ENCODE assay signal across 14 cellular contexts in the genomic region with DNA sequence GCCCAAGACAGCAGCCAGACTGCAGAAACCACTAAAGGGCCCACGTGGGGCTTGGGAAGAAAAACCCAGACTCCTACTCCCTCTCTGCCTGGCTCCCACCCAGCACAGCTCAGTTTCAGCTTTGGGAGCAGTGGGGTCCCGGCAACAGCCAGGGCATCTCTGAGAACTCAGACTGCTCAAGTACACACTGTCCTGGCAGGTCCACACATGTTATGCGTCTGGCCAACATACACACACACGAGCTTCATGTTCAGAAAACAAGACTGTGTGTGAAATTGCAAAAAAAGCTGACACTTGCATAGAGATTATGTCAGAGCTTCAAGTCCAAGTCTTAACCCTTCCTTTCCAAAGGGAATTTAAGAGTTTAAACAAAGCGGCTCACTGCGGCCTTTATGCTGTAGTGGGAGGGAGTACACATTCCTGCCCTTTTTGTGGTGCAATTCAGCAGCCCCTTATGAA.
DNase-seq lines count a peak whose midpoint lies in the region; ATAC-seq, FAIRE-seq and TF ChIP-seq lines count a peak whose summit lies in the region.
"Had no signal": no experiment of that assay in that cellular context is flagged by ENCODE, and none has a peak within 500 bp of the region (broad histone marks: within the 10 kb centered on the region; RNA-seq: fewer than 3 reads in every experiment).

No MANE protein-coding gene starts in this region.

- intact Hi-C loops in pancreas (cut with DNase I): no loop called here

- no peak overlapping the region for H3K27ac ChIP-seq in SK-N-SH (ENCODE audit: low read depth in 2 of 2, low read length in 1 of 2)
- peak overlapping the region; percentile 61 for H3K27ac ChIP-seq in right atrium auricular region
- peak overlapping the region; percentile 31 to 64 (median 49) for H3K27ac ChIP-seq in pancreas
- H3K27ac ChIP-seq: right lobe of liver, SJSA1 had no signal

- POLR2A ChIA-PET in SK-N-SH (lab: Yijun Ruan, JAX): interaction anchor here (0.8 kb wide), 1 partner anchor 22 kb away, joined by 3 read pairs; no protein-coding TSS in a partner anchor

- no peak overlapping the region for H2AFZ ChIP-seq in SK-N-SH (ENCODE audit: low read depth)

- H3K4me2 ChIP-seq in SK-N-SH: no peak overlapping the region

- CTCF ChIA-PET in SK-N-SH (lab: Yijun Ruan, JAX): interaction anchor here (0.8 to 2.8 kb wide), 9 partner anchors 8 to 198 kb away, joined by 3 to 16 read pairs (median 3); no protein-coding TSS in a partner anchor

- no peak for TF ChIP-seq CTCF in SK-N-SH (IDR thresholded peaks at IDR 0.05)
- no peak for TF ChIP-seq CTCF in right atrium auricular region (IDR thresholded peaks at IDR 0.05)
- no peak for TF ChIP-seq CTCF in pancreas (IDR thresholded peaks at IDR 0.05)

- FAIRE-seq in pancreas (lab: Jason Lieb, UNC): no peak
- FAIRE-seq: G401.6 had no signal

- no peak for TF ChIP-seq EP300 in SK-N-SH (IDR thresholded peaks at IDR 0.05; ENCODE audit: borderline replicate concordance in 1 of 2, low read depth in 1 of 2, low read length in 1 of 2)

- H4K20me1 ChIP-seq in SK-N-SH (ENCODE audit: insufficient read depth): no peaks in the 10 kb centered on the region

- H3K4me3 ChIP-seq in SK-N-SH (ENCODE audit: low read depth in 2 of 2, low read length in 1 of 2) (no peak overlapping the region), right atrium auricular region (no peak overlapping the region), pancreas (no peak overlapping the region)
- H3K4me3 ChIP-seq: right lobe of liver, SJSA1 had no signal

- 89% methylated on average over 6 of the region's 6 CpGs for WGBS in SK-N-SH (ENCODE audit: low lambda C conversion rate)
- 48 to 51% methylated on average over 6 of the region's 6 CpGs for WGBS in pancreas, 2 donors

- no peaks in the 10 kb centered on the region for H3K9me2 ChIP-seq in SK-N-SH

- H3K27me3 ChIP-seq in SK-N-SH (ENCODE audit: insufficient read depth): no peaks in the 10 kb centered on the region
- no peaks in the 10 kb centered on the region for H3K27me3 ChIP-seq in right atrium auricular region
- H3K27me3 ChIP-seq in pancreas: no peaks in the 10 kb centered on the region
- H3K27me3 ChIP-seq: right lobe of liver, SJSA1 had no signal

- no peak for DNase-seq in SK-N-SH
- peak; percentile 87 for DNase-seq in right atrium auricular region (ENCODE audit: low spot score)
- peak in 4 of 6 donors; percentile 55 to 84 (median 76) for DNase-seq in pancreas
- no peak for DNase-seq in stimulated activated CD4-positive, alpha-beta T cell treated with anti-CD3 and anti-CD28 coated beads, Interleukin-4, amount 100 ng/mL, for 24 hours
- no peak for DNase-seq in NCI-H187 (lab: John Stamatoyannopoulos, UW)
- no peak for DNase-seq in NCI-H526 treated with DMSO at 0.1 percent for 48 hours (lab: John Stamatoyannopoulos, UW)
- no peak for DNase-seq in D341Med (ENCODE audit: low spot score)
- DNase-seq: activated CD4-positive, alpha-beta memory T cell treated with anti-CD3 and anti-CD28 coated beads for 36 hours; activated naive CD8-positive, alpha-beta T cell treated with anti-CD3 and anti-CD28 coated beads, Interleukin-2, amount 50 U/mL, for 24 hours; stimulated activated naive CD4-positive, alpha-beta T cell treated with Interleukin-2 at 50 U/mL for 16 hours had no signal

- no peaks in the 10 kb centered on the region for H3K79me2 ChIP-seq in SK-N-SH (ENCODE audit: insufficient read depth)

- TF ChIP-seq RAD21 in SK-N-SH (IDR thresholded peaks at IDR 0.05; ENCODE audit: low read length): no peak

- peaks cover 3% of the 10 kb centered on the region for H3F3A ChIP-seq in SK-N-SH (replicated peaks; ENCODE audit: insufficient read depth)

- H3K9ac ChIP-seq in SK-N-SH: no peak overlapping the region

- H3K9me3 ChIP-seq in SK-N-SH (no peaks in the 10 kb centered on the region), right atrium auricular region (no peaks in the 10 kb centered on the region), pancreas (no peaks in the 10 kb centered on the region)
- H3K9me3 ChIP-seq: right lobe of liver, SJSA1 had no signal

- H3K36me3 ChIP-seq in SK-N-SH (replicated peaks in 1 of 2; ENCODE audit: control insufficient read depth in 1 of 2, insufficient read depth in 2 of 2, low read length in 1 of 2) (peaks cover 43 to 73% of the 10 kb centered on the region in 2 experiments), right atrium auricular region (peaks cover 37% of the 10 kb centered on the region), pancreas (peaks cover 0 to 31% (median 7%) of the 10 kb centered on the region in 3 donors)

- ATAC-seq in SK-N-SH treated with all-trans-retinoic acid at 6 μM for 48 hours (peak; percentile 8), pancreas (peak; percentile 1 to 47 (median 18))
- ATAC-seq: activated naive CD8-positive, alpha-beta T cell treated with anti-CD3 and anti-CD28 coated beads, Interleukin-2, amount 50 U/mL, for 24 hours had no signal

- H3K4me1 ChIP-seq in SK-N-SH (ENCODE audit: control insufficient read depth in 1 of 2, insufficient read depth in 2 of 2, low read depth in 1 of 2, low read length in 1 of 2) (peaks cover 0 to 5% of the 10 kb centered on the region in 2 experiments; a peak in 1 of 4 replicates), right atrium auricular region (peaks cover 0 to 35% of the 10 kb centered on the region in 2 donors), pancreas (peaks cover 46 to 51% (median 50%) of the 10 kb centered on the region in 3 donors)
- H3K4me1 ChIP-seq: SJSA1 had no signal

TF ChIP-seq in SK-N-SH treated with all-trans-retinoic acid at 6 μM for 48 hours, 23 proteins besides CTCF, POLR2A, EP300 and RAD21:
- TF ChIP-seq ZFP30 (CRISPR knock-in tag; IDR thresholded peaks at IDR 0.05) (no peak), ZNF70 (CRISPR knock-in tag; IDR thresholded peaks at IDR 0.05) (no peak), ARNTL (CRISPR knock-in tag; IDR thresholded peaks at IDR 0.05; ENCODE audit: borderline replicate concordance, low read depth) (no peak)
TF ChIP-seq in SK-N-SH treated with all-trans-retinoic acid at 6 μM for 48 hours: peak in this region for 0.

TF ChIP-seq in SK-N-SH, 30 proteins besides CTCF, POLR2A, EP300 and RAD21:
- TF ChIP-seq, protein P1, sequence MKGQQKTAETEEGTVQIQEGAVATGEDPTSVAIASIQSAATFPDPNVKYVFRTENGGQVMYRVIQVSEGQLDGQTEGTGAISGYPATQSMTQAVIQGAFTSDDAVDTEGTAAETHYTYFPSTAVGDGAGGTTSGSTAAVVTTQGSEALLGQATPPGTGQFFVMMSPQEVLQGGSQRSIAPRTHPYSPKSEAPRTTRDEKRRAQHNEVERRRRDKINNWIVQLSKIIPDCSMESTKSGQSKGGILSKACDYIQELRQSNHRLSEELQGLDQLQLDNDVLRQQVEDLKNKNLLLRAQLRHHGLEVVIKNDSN (IDR thresholded peaks at IDR 0.05; ENCODE audit: borderline replicate concordance, low read depth): no peak
- TF ChIP-seq TAF1 (IDR thresholded peaks at IDR 0.05; ENCODE audit: borderline replicate concordance, low read depth, low read length) (no peak), RCOR1 (IDR thresholded peaks at IDR 0.05; ENCODE audit: low read length) (no peak), FOSL2 (IDR thresholded peaks at IDR 0.05; ENCODE audit: borderline replicate concordance, low read depth) (no peak), GATA2 (CRISPR knock-in tag; IDR thresholded peaks at IDR 0.05) (no peak), NRF1 (IDR thresholded peaks at IDR 0.05; ENCODE audit: low read depth, low read length) (no peak)

Comparison
In these comparisons a context has a peak if more than half of its experiments do, and no peak if none do; other contexts are left out.
1. DNase-seq: peak in right atrium auricular region (single experiment) and pancreas (4 of 6); none in SK-N-SH (single experiment), stimulated activated CD4-positive, alpha-beta T cell treated with anti-CD3 and anti-CD28 coated beads, Interleukin-4, amount 100 ng/mL, for 24 hours (single experiment), NCI-H187 (0 of 2), NCI-H526 treated with DMSO at 0.1 percent for 48 hours (single experiment) and D341Med (single experiment).
2. H3K27ac ChIP-seq: peak in right atrium auricular region (2 of 2) and pancreas (4 of 4); none in SK-N-SH (0 of 2).